ENCODE assay signal across 8 cellular contexts in genomic region chr5:159286420-159287035, GRCh38. TPM values are rescaled to one million over a fixed set of nuclear protein-coding genes. Genes with fewer than 3 reads are reported as not detected.
DNase-seq lines count a peak whose midpoint lies in the region; TF ChIP-seq lines count a peak whose summit lies in the region.

No MANE protein-coding gene starts in this region.

- no peaks in the 10 kb centered on the region for H3K36me3 Mint-ChIP-seq in HFFc6 (ENCODE audit: low read depth)

- no peaks in the 10 kb centered on the region for H4K20me1 ChIP-seq in SK-N-SH (ENCODE audit: insufficient read depth)

- no peaks in the 10 kb centered on the region for H3K9me3 ChIP-seq in SK-N-SH
- no peaks in the 10 kb centered on the region for H3K9me3 ChIP-seq in MG63

- TF ChIP-seq CTCF in HFFc6 (IDR thresholded peaks at IDR 0.05) = peak; percentile 71
- peak; percentile 64 for TF ChIP-seq CTCF in SK-N-SH (IDR thresholded peaks at IDR 0.05)
- peak; percentile 42 for TF ChIP-seq CTCF in foreskin fibroblast (IDR thresholded peaks at IDR 0.05; ENCODE audit: low read depth, low read length)
- peak; percentile 60 for TF ChIP-seq CTCF in retinal pigment epithelial cell (conservative IDR thresholded peaks at IDR 0.05; ENCODE audit: low read depth, low read length)

- H2AFZ ChIP-seq in SK-N-SH (ENCODE audit: low read depth) = no peak overlapping the region

- no peaks in the 10 kb centered on the region for H3K9me2 ChIP-seq in SK-N-SH

- no peaks in the 10 kb centered on the region; a peak in 1 of 4 replicates for H3K4me1 ChIP-seq in SK-N-SH (ENCODE audit: control insufficient read depth in 1 of 2, insufficient read depth in 2 of 2, low read depth in 1 of 2, low read length in 1 of 2)

- H3F3A ChIP-seq in SK-N-SH (replicated peaks; ENCODE audit: insufficient read depth) = peaks cover 10% of the 10 kb centered on the region

- no peak for TF ChIP-seq EP300 in SK-N-SH (IDR thresholded peaks at IDR 0.05; ENCODE audit: borderline replicate concordance in 1 of 2, low read depth in 1 of 2, low read length in 1 of 2)

- POLR2A ChIA-PET in SK-N-SH (lab: Yijun Ruan, JAX) = interaction anchor here (0.7 to 1.1 kb wide), 2 partner anchors 118 to 129 kb away, joined by 4 to 6 read pairs; no protein-coding TSS in a partner anchor

- no peak overlapping the region; a peak in 1 of 4 replicates for H3K4me3 ChIP-seq in SK-N-SH (ENCODE audit: low read depth in 2 of 2, low read length in 1 of 2)
- no peak overlapping the region for H3K4me3 ChIP-seq in foreskin fibroblast (ENCODE audit: low read depth in 1 of 2, low read length in 2 of 2)
- H3K4me3 ChIP-seq in retinal pigment epithelial cell (ENCODE audit: low read length) = no peak overlapping the region
- no peak overlapping the region for H3K4me3 ChIP-seq in MG63

- no peak overlapping the region for H3K4me2 ChIP-seq in SK-N-SH

- H3K36me3 ChIP-seq in SK-N-SH (replicated peaks in 1 of 2; ENCODE audit: control insufficient read depth in 1 of 2, insufficient read depth in 2 of 2, low read length in 1 of 2) = peaks cover 25 to 50% of the 10 kb centered on the region in 2 experiments
- H3K36me3 ChIP-seq in MG63 = peaks cover 9% of the 10 kb centered on the region

- CTCF ChIA-PET in SK-N-SH (lab: Yijun Ruan, JAX) = interaction anchor here (0.5 to 3.1 kb wide), 18 partner anchors 9 to 701 kb away, joined by 3 to 20 read pairs (median 3); partner anchors contain the start of gene ADRA1B

- no peak overlapping the region for H3K27ac Mint-ChIP-seq in HFFc6

- no peaks in the 10 kb centered on the region for H3K79me2 ChIP-seq in SK-N-SH (ENCODE audit: insufficient read depth)

- no peak overlapping the region for H3K27ac ChIP-seq in SK-N-SH (ENCODE audit: low read depth in 2 of 2, low read length in 1 of 2)

- H3K27me3 Mint-ChIP-seq in HFFc6 (ENCODE audit: insufficient read depth) = no peaks in the 10 kb centered on the region; the same call in 1 of the 2 replicates

- peak; percentile 45 for DNase-seq in D341Med (ENCODE audit: low spot score)
- peak; percentile 20 for DNase-seq in HFFc6
- DNase-seq in SK-N-SH = peak; percentile 37
- peak; percentile 23 to 63 for DNase-seq in foreskin fibroblast
- DNase-seq in retinal pigment epithelial cell (ENCODE audit: low read depth) = no peak
- no peak for DNase-seq in glomerular visceral epithelial cell (ENCODE audit: extremely low spot score)
- no peak for DNase-seq in MG63
- DNase-seq in SHP77 treated with DMSO at 0.1 percent for 48 hours (lab: John Stamatoyannopoulos, UW) = no peak

- H3K9me3 Mint-ChIP-seq in HFFc6 = no peaks in the 10 kb centered on the region

- H3K4me3 Mint-ChIP-seq in HFFc6 = no peak overlapping the region

- H3K9ac ChIP-seq in SK-N-SH = no peak overlapping the region

- H3K4me1 Mint-ChIP-seq in HFFc6 (ENCODE audit: low read depth) = peaks cover 19% of the 10 kb centered on the region

- H3K27me3 ChIP-seq in SK-N-SH (ENCODE audit: insufficient read depth) = no peaks in the 10 kb centered on the region
- H3K27me3 ChIP-seq in MG63 = no peaks in the 10 kb centered on the region

- 72% methylated on average over 8 of the region's 8 CpGs for WGBS in SK-N-SH (ENCODE audit: low lambda C conversion rate)

- TF ChIP-seq RAD21 in SK-N-SH (IDR thresholded peaks at IDR 0.05; ENCODE audit: low read length) = peak; percentile 86

TF ChIP-seq in SK-N-SH, 30 proteins besides CTCF, POLR2A, EP300 and RAD21:
- TF ChIP-seq YY1 (IDR thresholded peaks at IDR 0.05; ENCODE audit: low read depth) = no peak
- no peak for TF ChIP-seq MXI1 (IDR thresholded peaks at IDR 0.05; ENCODE audit: low read depth, low read length)
- peak; percentile 51; the same call in 1 of the 2 replicates for TF ChIP-seq SMC3 (IDR thresholded peaks at IDR 0.05; ENCODE audit: low read depth, low read length)
TF ChIP-seq in SK-N-SH: peak in this region for 1.

RNA-seq across cellular contexts. Expression of gene UBLCP1, which starts 23.4 kb away (rescaled TPM):
- 10 to 100 TPM; 30.6 to 37.6 (median 35.0) TPM for total RNA-seq in HFFc6 (2021; fragmentation: NEBNext Ultra II Directional; extraction: Animal tissue kit (Norgen Biotek cat#: 25700))
- polyA plus RNA-seq in SK-N-SH (2012; rRNA removed) = 13.8 and 19.5 TPM in 2 replicates
- 28.2 and 46.1 TPM in 2 replicates for polyA plus RNA-seq in SK-N-SH (2012; cell fraction: cytosol; rRNA removed)
- polyA plus RNA-seq in SK-N-SH (2012; cell fraction: nucleus; rRNA removed) = 5.6 and 10.3 TPM in 2 replicates
- 32.3 and 43.1 TPM in 2 replicates for total RNA-seq in MG63 (2014; rRNA removed; shearing (Covaris generic); ENCODE audit: low replicate concordance)

RNA-seq across cellular contexts. Expression of gene IL12B, which starts 43.8 kb away (rescaled TPM):
- total RNA-seq in HFFc6 (2021; fragmentation: NEBNext Ultra II Directional; extraction: Animal tissue kit (Norgen Biotek cat#: 25700)) = not detected
- not detected in 2 replicates for polyA plus RNA-seq in SK-N-SH (2012; rRNA removed)
- polyA plus RNA-seq in SK-N-SH (2012; cell fraction: cytosol; rRNA removed) = 0.01 TPM in 1 of 2 replicates, not detected in the other
- 0.02 TPM in 1 of 2 replicates, not detected in the other for polyA plus RNA-seq in SK-N-SH (2012; cell fraction: nucleus; rRNA removed)
- not detected in 2 replicates for total RNA-seq in MG63 (2014; rRNA removed; shearing (Covaris generic); ENCODE audit: low replicate concordance)

Comparison
In these comparisons a context has a peak if more than half of its experiments do, and no peak if none do; other contexts are left out.
1. DNase-seq: peak in D341Med (single experiment), HFFc6 (single experiment), SK-N-SH (single experiment) and foreskin fibroblast (2 of 2); none in retinal pigment epithelial cell (single experiment), glomerular visceral epithelial cell (single experiment), MG63 (single experiment) and SHP77 treated with DMSO at 0.1 percent for 48 hours (single experiment).
2. Peak in every context shown above with its lines, with median percentiles within 50 percentile points of each other: CTCF ChIP-seq.